ENCODE assay signal across 8 cellular contexts in the genomic region with DNA sequence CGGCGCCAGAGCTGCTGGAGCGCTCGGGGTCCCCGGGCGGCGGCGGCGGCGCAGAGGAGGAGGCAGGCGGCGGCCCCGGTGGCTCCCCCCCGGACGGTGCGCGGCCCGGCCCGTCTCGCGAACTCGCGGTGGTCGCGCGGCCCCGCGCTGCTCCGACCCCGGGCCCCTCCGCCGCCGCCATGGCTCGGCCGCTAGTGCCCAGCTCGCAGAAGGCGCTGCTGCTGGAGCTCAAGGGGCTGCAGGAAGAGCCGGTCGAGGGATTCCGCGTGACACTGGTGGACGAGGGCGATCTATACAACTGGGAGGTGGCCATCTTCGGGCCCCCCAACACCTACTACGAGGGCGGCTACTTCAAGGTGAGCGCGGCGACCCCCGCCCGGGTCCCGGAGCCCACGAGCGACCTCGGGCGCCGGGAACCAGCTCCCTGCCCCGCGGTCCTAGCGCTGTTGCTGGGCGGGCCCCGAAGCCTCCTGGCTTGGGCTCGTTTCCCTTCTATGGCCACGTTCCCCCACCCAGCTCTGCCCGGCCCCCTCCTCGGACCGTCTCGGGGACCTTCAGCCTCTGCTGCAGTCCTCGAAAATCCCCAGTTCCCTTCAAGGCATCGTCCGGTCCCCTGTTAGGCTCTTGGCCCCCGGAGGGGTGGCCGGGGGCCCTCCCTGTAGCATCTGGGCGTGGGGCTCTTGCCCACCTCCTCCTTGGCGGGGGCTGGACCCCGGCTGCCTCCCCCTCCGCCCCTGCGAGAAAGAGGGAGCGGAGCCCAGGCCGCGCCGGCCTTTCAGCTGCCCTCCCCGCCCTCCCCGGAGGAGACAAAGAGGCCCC. TPM values are rescaled to one million over a fixed set of nuclear protein-coding genes. Genes with fewer than 3 reads are reported as not detected.
DNase-seq lines count a peak whose midpoint lies in the region; ATAC-seq and TF ChIP-seq lines count a peak whose summit lies in the region.

A gene with protein sequence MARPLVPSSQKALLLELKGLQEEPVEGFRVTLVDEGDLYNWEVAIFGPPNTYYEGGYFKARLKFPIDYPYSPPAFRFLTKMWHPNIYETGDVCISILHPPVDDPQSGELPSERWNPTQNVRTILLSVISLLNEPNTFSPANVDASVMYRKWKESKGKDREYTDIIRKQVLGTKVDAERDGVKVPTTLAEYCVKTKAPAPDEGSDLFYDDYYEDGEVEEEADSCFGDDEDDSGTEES (plus strand): TSS at position 8 of the 819 bp plus-strand sequence. CDS start 172 bp downstream, at position 180.

- peak within 1 kb of the TSS; percentile 99 for H3K27ac ChIP-seq in left ventricle myocardium inferior (replicated peaks)

- H3K36me3 ChIP-seq in left ventricle myocardium inferior = peaks cover 17% of the 10 kb centered on the region

- intact Hi-C loops in left ventricle myocardium inferior (cut with micrococcal nuclease) = no loop called here

- DNase-seq in AG09309 (ENCODE audit: low read depth) = no peak
- DNase-seq in activated naive CD4-positive, alpha-beta T cell treated with anti-CD3 and anti-CD28 coated beads, Interleukin-2, amount 50 U/mL, for 72 hours (ENCODE audit: low spot score in 2 of 2) = no peak
- DNase-seq in left ventricle myocardium inferior = no peak
- DNase-seq in retinal pigment epithelial cell (ENCODE audit: low read depth) = no peak
- no peak for DNase-seq in NCI-H82 treated with DMSO at 0.1 percent for 48 hours (lab: John Stamatoyannopoulos, UW; ENCODE audit: unreplicated experiment)
- no peak for DNase-seq in NCI-H510A treated with DMSO at 0.1 percent for 48 hours (lab: John Stamatoyannopoulos, UW)

- no peaks in the 10 kb centered on the region for H3K36me3 Mint-ChIP-seq in activated naive CD4-positive, alpha-beta T cell treated with anti-CD3 and anti-CD28 coated beads, Interleukin-2, amount 50 U/mL, for 72 hours

- no peaks in the 10 kb centered on the region for H3K9me3 Mint-ChIP-seq in activated naive CD4-positive, alpha-beta T cell treated with anti-CD3 and anti-CD28 coated beads, Interleukin-2, amount 50 U/mL, for 72 hours

- no peaks in the 10 kb centered on the region for H3K9me3 ChIP-seq in left ventricle myocardium inferior (replicated peaks)

- peak within 1 kb of the TSS; percentile 81 to 87 for H3K27ac Mint-ChIP-seq in activated naive CD4-positive, alpha-beta T cell treated with anti-CD3 and anti-CD28 coated beads, Interleukin-2, amount 50 U/mL, for 72 hours

- peak; percentile 59 for ATAC-seq in GM18907 (IDR thresholded peaks at IDR 0.05; ENCODE audit: unreplicated experiment)
- ATAC-seq in HG03439 (IDR thresholded peaks at IDR 0.05; ENCODE audit: unreplicated experiment) = peak; percentile 10
- peak; percentile 13 to 37 for ATAC-seq in activated naive CD4-positive, alpha-beta T cell treated with anti-CD3 and anti-CD28 coated beads, Interleukin-2, amount 50 U/mL, for 72 hours

- H3K4me3 ChIP-seq in AG09309 (ENCODE audit: control insufficient read depth, low read depth, low read length) (peak within 1 kb of the TSS; percentile 98), left ventricle myocardium inferior (peak within 1 kb of the TSS; percentile 100), retinal pigment epithelial cell (ENCODE audit: low read length) (peak within 1 kb of the TSS; percentile 87)

- peaks cover 62% of the 10 kb centered on the region for H3K4me1 ChIP-seq in left ventricle myocardium inferior

- H3K27me3 ChIP-seq in left ventricle myocardium inferior (ENCODE audit: low read depth) = peaks cover 15% of the 10 kb centered on the region

- TF ChIP-seq CTCF in AG09309 (IDR thresholded peaks at IDR 0.05; ENCODE audit: control insufficient read depth, insufficient read depth, low read depth, low read length, missing control alignments) (no peak), left ventricle myocardium inferior (IDR thresholded peaks at IDR 0.05; ENCODE audit: borderline replicate concordance) (no peak), retinal pigment epithelial cell (conservative IDR thresholded peaks at IDR 0.05; ENCODE audit: low read depth, low read length) (no peak)

RNA-seq across cellular contexts. Expression of the gene that starts here (rescaled TPM):
- 10 to 100 TPM; 46.3 to 59.6 TPM for total RNA-seq in activated naive CD4-positive, alpha-beta T cell treated with anti-CD3 and anti-CD28 coated beads, Interleukin-2, amount 50 U/mL, for 72 hours
- total RNA-seq in left ventricle myocardium inferior = 96.5 TPM
